ENCODE assay signal across 28 cellular contexts in the genomic region with DNA sequence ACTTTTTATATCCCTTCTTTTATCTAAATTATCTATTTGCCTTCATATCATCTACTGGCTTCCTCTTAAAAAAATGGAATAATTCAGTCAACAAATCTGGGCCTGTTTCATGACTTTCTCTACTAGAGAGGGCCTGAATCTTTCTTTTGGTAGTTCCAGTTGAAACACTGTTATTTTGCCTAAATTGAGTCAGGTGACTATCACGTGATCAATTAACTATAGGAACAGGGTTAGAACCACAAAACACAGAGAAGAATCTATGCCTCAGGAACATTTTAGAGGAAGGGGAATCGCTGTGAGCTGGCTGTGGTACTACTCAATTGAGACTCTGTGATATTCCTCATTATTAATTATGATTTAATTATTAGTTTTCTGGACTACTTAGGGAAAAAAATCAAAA.
"Had no signal": no experiment of that assay in that cellular context is flagged by ENCODE, and none has a peak within 500 bp of the region (broad histone marks: within the 10 kb centered on the region; RNA-seq: fewer than 3 reads in every experiment).

No MANE protein-coding gene starts in this region.

- H3K4me1 ChIP-seq: colonic mucosa, esophagus squamous epithelium, gastrocnemius medialis, heart right ventricle, left lung, lower lobe of right lung had no signal

- H3K27ac Mint-ChIP-seq: dendritic cell treated with granulocyte-macrophage colony-stimulating factor and Interleukin-4, amounts not matched to agents 40 ng/mL and 50 ng/mL, for 4 days; effector memory CD8-positive, alpha-beta T cell; endodermal cell; mesothelial cell of epicardium; naive B cell had no signal

- H3K4me1 Mint-ChIP-seq: endodermal cell, mesothelial cell of epicardium, naive B cell had no signal

- DNase-seq: colonic mucosa; cortex of kidney; effector CD8-positive, alpha-beta T cell; effector memory CD8-positive, alpha-beta T cell; endodermal cell; erythroblast; esophagus squamous epithelium; foreskin fibroblast; foreskin melanocyte; gastrocnemius medialis; glutamatergic neuron; head of caudate nucleus; heart right ventricle; hippocampal formation; left cardiac atrium; left lung; left ventricle myocardium superior; lower lobe of right lung; mesenchymal stem cell; mucosa of descending colon; naive B cell had no signal

- H3K36me3 Mint-ChIP-seq: mesothelial cell of epicardium, naive B cell had no signal

- ATAC-seq: effector memory CD8-positive, alpha-beta T cell; esophagus mucosa; gastrocnemius medialis; heart right ventricle; left cardiac atrium; left lung; left ventricle myocardium superior; lower lobe of right lung; mucosa of descending colon had no signal

- H3K27me3 Mint-ChIP-seq: dendritic cell treated with granulocyte-macrophage colony-stimulating factor and Interleukin-4, amounts not matched to agents 40 ng/mL and 50 ng/mL, for 4 days; effector memory CD8-positive, alpha-beta T cell; naive B cell had no signal

- H3K27me3 ChIP-seq: colonic mucosa, esophagus squamous epithelium, gastrocnemius medialis, heart right ventricle, left lung had no signal

- H3K9me3 Mint-ChIP-seq: dendritic cell treated with granulocyte-macrophage colony-stimulating factor and Interleukin-4, amounts not matched to agents 40 ng/mL and 50 ng/mL, for 4 days had no signal

- H3K4me3 Mint-ChIP-seq: dendritic cell treated with granulocyte-macrophage colony-stimulating factor and Interleukin-4, amounts not matched to agents 40 ng/mL and 50 ng/mL, for 4 days; effector memory CD8-positive, alpha-beta T cell; endodermal cell; mesothelial cell of epicardium; naive B cell had no signal

- H3K36me3 ChIP-seq: colonic mucosa, esophagus squamous epithelium, gastrocnemius medialis, heart right ventricle, left lung, lower lobe of right lung had no signal

- H3K4me3 ChIP-seq: colonic mucosa, esophagus squamous epithelium, gastrocnemius medialis, heart right ventricle, left lung, lower lobe of right lung, mucosa of descending colon had no signal

- FAIRE-seq: endometrium, islet of Langerhans, keratinocyte had no signal

- H3K27ac ChIP-seq: colonic mucosa, epithelial cell of prostate, esophagus squamous epithelium, gastrocnemius medialis, heart right ventricle, left lung, lower lobe of right lung had no signal

- H3K9me3 ChIP-seq: colonic mucosa, esophagus squamous epithelium, gastrocnemius medialis, lower lobe of right lung, mucosa of descending colon had no signal
